In the genomic region with DNA sequence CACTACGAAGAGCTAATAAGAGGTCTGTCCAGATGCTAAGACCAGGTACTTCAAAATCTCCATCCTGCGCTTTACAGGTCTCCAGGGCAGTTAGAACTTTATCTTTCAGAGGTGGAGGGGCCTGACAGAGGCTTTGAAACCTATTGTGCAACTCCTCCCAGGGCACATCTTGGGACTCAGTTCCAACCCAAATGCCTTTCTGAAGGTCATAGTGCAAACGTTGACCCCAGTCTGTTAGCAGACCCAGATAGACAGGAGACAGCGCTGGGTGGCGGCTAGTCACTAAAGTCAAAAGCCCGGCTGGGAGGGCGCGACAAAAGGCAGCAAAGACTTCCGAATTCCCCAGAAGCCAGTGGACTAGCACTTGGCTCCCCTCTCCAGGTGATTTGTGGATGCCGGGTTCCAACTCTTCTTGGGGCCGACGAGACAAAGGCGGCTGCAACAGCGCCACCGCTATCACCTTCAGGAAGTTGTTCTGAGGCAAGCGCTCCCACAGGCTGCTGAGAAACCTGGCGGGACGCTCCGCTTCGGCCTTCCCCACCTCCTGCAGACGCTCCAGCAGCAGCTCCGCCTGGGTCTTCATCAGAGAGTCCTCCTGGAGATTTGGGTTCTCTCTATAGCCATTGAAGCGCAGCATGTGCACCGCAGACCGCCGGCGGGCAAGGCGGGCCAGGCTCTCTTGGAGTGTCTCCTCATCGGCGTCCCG, we compare ENCODE assay signal across 8 cellular contexts. TPM values are rescaled to one million over a fixed set of nuclear protein-coding genes. Genes with fewer than 3 reads are reported as not detected.
DNase-seq lines count a peak whose midpoint lies in the region; ATAC-seq lines count a peak whose summit lies in the region.

No MANE protein-coding gene starts in this region.

- peaks cover 4 to 38% (median 14%) of the 10 kb centered on the region in 3 donors for H3K36me3 Mint-ChIP-seq in CD8-positive, alpha-beta memory T cell
- peaks cover 27% of the 10 kb centered on the region for H3K36me3 Mint-ChIP-seq in stimulated activated naive CD8-positive, alpha-beta T cell treated with anti-CD3 and anti-CD28 coated beads, Interleukin-15, Interleukin-2, amounts not matched to agents 100 ng/mL and 50 ng/mL, for 24 hours (ENCODE audit: low read depth)

- CTCF ChIA-PET in CD8-positive, alpha-beta memory T cell (lab: Charles Lee) = interaction anchor here (1.1 to 1.7 kb wide), 3 partner anchors 8 to 204 kb away, joined by 3 to 6 read pairs (median 4); partner anchors contain the start of gene SVIP

- H3K9me3 Mint-ChIP-seq in CD8-positive, alpha-beta memory T cell = peaks cover 0 to under 1% (median 0%) of the 10 kb centered on the region in 5 donors
- H3K9me3 Mint-ChIP-seq in stimulated activated naive CD8-positive, alpha-beta T cell treated with anti-CD3 and anti-CD28 coated beads, Interleukin-15, Interleukin-2, amounts not matched to agents 100 ng/mL and 50 ng/mL, for 24 hours = peaks cover 2% of the 10 kb centered on the region

- H3K27ac ChIP-seq in CD8-positive, alpha-beta memory T cell (ENCODE audit: low read depth, low read length) = peak overlapping the region; percentile 93
- peak overlapping the region; percentile 98 for H3K27ac ChIP-seq in muscle layer of duodenum (ENCODE audit: low read length)

- H3K27me3 ChIP-seq in CD8-positive, alpha-beta memory T cell (ENCODE audit: insufficient read depth, low read length, poor library complexity, severe bottlenecking) = no peaks in the 10 kb centered on the region
- H3K27me3 ChIP-seq in muscle layer of duodenum (ENCODE audit: low read depth, low read length) = no peaks in the 10 kb centered on the region

- peak overlapping the region; percentile 91 to 99 (median 99) for H3K27ac Mint-ChIP-seq in CD8-positive, alpha-beta memory T cell
- peak overlapping the region; percentile 98 for H3K27ac Mint-ChIP-seq in stimulated activated naive CD8-positive, alpha-beta T cell treated with anti-CD3 and anti-CD28 coated beads, Interleukin-15, Interleukin-2, amounts not matched to agents 100 ng/mL and 50 ng/mL, for 24 hours

- no peaks in the 10 kb centered on the region for H3K36me3 ChIP-seq in CD8-positive, alpha-beta memory T cell (ENCODE audit: insufficient read depth, low read length)
- no peaks in the 10 kb centered on the region for H3K36me3 ChIP-seq in muscle layer of duodenum (ENCODE audit: control insufficient read depth in 1 of 2, insufficient read depth in 2 of 2, low read length in 2 of 2)

- DNase-seq in CD8-positive, alpha-beta memory T cell = peak in 3 of 5 donors; percentile 47 to 75 (median 48)
- peak; percentile 90 for DNase-seq in NCI-H526 treated with DMSO at 0.1 percent for 48 hours (lab: John Stamatoyannopoulos, UW)
- DNase-seq in activated CD8-positive, alpha-beta memory T cell treated with anti-CD3 and anti-CD28 coated beads, Interleukin-2, amount 50 U/mL, for 4 hours = peak; percentile 52

- H3K27me3 Mint-ChIP-seq in CD8-positive, alpha-beta memory T cell = no peaks in the 10 kb centered on the region
- H3K27me3 Mint-ChIP-seq in stimulated activated naive CD8-positive, alpha-beta T cell treated with anti-CD3 and anti-CD28 coated beads, Interleukin-15, Interleukin-2, amounts not matched to agents 100 ng/mL and 50 ng/mL, for 24 hours = no peaks in the 10 kb centered on the region

- peaks cover 38% of the 10 kb centered on the region for H3K4me1 ChIP-seq in CD8-positive, alpha-beta memory T cell (ENCODE audit: insufficient read depth, low read length)
- H3K4me1 ChIP-seq in muscle layer of duodenum (ENCODE audit: control insufficient read depth in 1 of 2, insufficient read depth in 2 of 2, low read length in 2 of 2) = peaks cover 8 to 12% of the 10 kb centered on the region in 2 donors

- peak overlapping the region; percentile 95 for H3K4me3 ChIP-seq in CD8-positive, alpha-beta memory T cell (ENCODE audit: low read length)
- H3K4me3 ChIP-seq in muscle layer of duodenum (ENCODE audit: low read depth in 1 of 2, low read length in 2 of 2) = peak overlapping the region; percentile 92 to 98

- H3K4me3 Mint-ChIP-seq in CD8-positive, alpha-beta memory T cell = peak overlapping the region; percentile 96 to 99 (median 98)
- H3K4me3 Mint-ChIP-seq in stimulated activated naive CD8-positive, alpha-beta T cell treated with anti-CD3 and anti-CD28 coated beads, Interleukin-15, Interleukin-2, amounts not matched to agents 100 ng/mL and 50 ng/mL, for 24 hours = peak overlapping the region; percentile 97

- ATAC-seq in GM19395 (IDR thresholded peaks at IDR 0.05; ENCODE audit: unreplicated experiment) = peak; percentile 64
- peak; percentile 26 for ATAC-seq in HG03558 (IDR thresholded peaks at IDR 0.05; ENCODE audit: extremely low read depth, unreplicated experiment)
- peak; percentile 69 for ATAC-seq in esophagus mucosa

- no peaks in the 10 kb centered on the region for H3K9me3 ChIP-seq in CD8-positive, alpha-beta memory T cell (ENCODE audit: low read length)
- no peaks in the 10 kb centered on the region for H3K9me3 ChIP-seq in muscle layer of duodenum (ENCODE audit: control insufficient read depth in 1 of 2, low read length in 2 of 2)

- peaks cover 50 to 58% (median 57%) of the 10 kb centered on the region in 3 donors for H3K4me1 Mint-ChIP-seq in CD8-positive, alpha-beta memory T cell
- H3K4me1 Mint-ChIP-seq in stimulated activated naive CD8-positive, alpha-beta T cell treated with anti-CD3 and anti-CD28 coated beads, Interleukin-15, Interleukin-2, amounts not matched to agents 100 ng/mL and 50 ng/mL, for 24 hours (ENCODE audit: low read depth) = peaks cover 52% of the 10 kb centered on the region

- POLR2A ChIA-PET in CD8-positive, alpha-beta memory T cell (lab: Charles Lee) = interaction anchor here (1.8 kb wide), 1 partner anchor 204 kb away, joined by 9 read pairs; the partner anchor contains the start of gene SVIP

RNA-seq across cellular contexts. Expression of gene FANCF, which starts 0.7 kb away (rescaled TPM):
- 10 to 100 TPM; 14.8 to 15.6 TPM for total RNA-seq in CD8-positive, alpha-beta memory T cell
- polyA plus RNA-seq in CD8-positive, alpha-beta memory T cell = 15.3 TPM
- total RNA-seq in esophagus mucosa = 5.8 TPM

RNA-seq across cellular contexts. Expression of gene GAS2, which starts 41.5 kb away (rescaled TPM):
- total RNA-seq in CD8-positive, alpha-beta memory T cell = 1 to 10 TPM; 1.7 to 2.7 TPM
- polyA plus RNA-seq in CD8-positive, alpha-beta memory T cell = 3.5 TPM
- 1.2 TPM for total RNA-seq in esophagus mucosa

Comparison
In these comparisons a context has a peak if more than half of its experiments do, and no peak if none do; other contexts are left out.
1. Peak in every context shown above with its lines: DNase-seq, ATAC-seq, H3K4me3 ChIP-seq and H3K27ac ChIP-seq.